In genomic region chr20:58907481-58908137, GRCh38 we compare ENCODE assay signal across 1 cellular context.
TF ChIP-seq lines count a peak whose summit lies in the region.

No MANE protein-coding gene starts in this region.

TF ChIP-seq in HEK293, 187 proteins besides CTCF, POLR2A, EP300 and RAD21 (continued from another document):
- TF ChIP-seq PRDM6 (tag by site-specific recombination; IDR thresholded peaks at IDR 0.05) (peak; percentile 49; the same call in 1 of the 2 replicates), INSM2 (tag by site-specific recombination; IDR thresholded peaks at IDR 0.05) (0 out of 2 replicates have a peak, but pooled peaks have one; percentile 44), ZBTB26 (tag by site-specific recombination; optimal IDR thresholded peaks at IDR 0.05) (peak; percentile 18), ZNF792 (tag by site-specific recombination; IDR thresholded peaks at IDR 0.05) (no peak), OVOL3 (tag by site-specific recombination; IDR thresholded peaks at IDR 0.05) (no peak), KLF8 (tag by site-specific recombination; IDR thresholded peaks at IDR 0.05) (peak; percentile 73; the same call in 1 of the 2 replicates), ZNF549 (tag by site-specific recombination; IDR thresholded peaks at IDR 0.05) (no peak), TRIM28 (IDR thresholded peaks at IDR 0.05; ENCODE audit: borderline replicate concordance, low read length) (peak; percentile 61; the same call in 1 of the 2 replicates), ZNF488 (tag by site-specific recombination; IDR thresholded peaks at IDR 0.05) (no peak), KLF10 (tag by site-specific recombination; IDR thresholded peaks at IDR 0.05) (peak; percentile 27; the same call in 1 of the 2 replicates), ZNF350 (tag by site-specific recombination; IDR thresholded peaks at IDR 0.05) (no peak), ZNF404 (tag by site-specific recombination; IDR thresholded peaks at IDR 0.05) (no peak), ZIC2 (tag by site-specific recombination; IDR thresholded peaks at IDR 0.05) (no peak), ZNF561 (tag by site-specific recombination; IDR thresholded peaks at IDR 0.05; ENCODE audit: borderline replicate concordance) (peak; percentile 37; the same call in 1 of the 2 replicates), PRDM4 (tag by site-specific recombination; IDR thresholded peaks at IDR 0.05) (0 out of 2 replicates have a peak, but pooled peaks have one; percentile 36), ZBTB48 (tag by site-specific recombination; IDR thresholded peaks at IDR 0.05) (no peak), SETDB1 (IDR thresholded peaks at IDR 0.05; ENCODE audit: insufficient read length, low read length) (no peak), ZBTB8A (tag by site-specific recombination; IDR thresholded peaks at IDR 0.05) (peak; percentile 48), SP7 (tag by site-specific recombination; IDR thresholded peaks at IDR 0.05) (peak; percentile 58; the same call in 1 of the 2 replicates), ZNF629 (tag by site-specific recombination; IDR thresholded peaks at IDR 0.05) (peak; percentile 66; the same call in 1 of the 2 replicates), ZNF513 (tag by site-specific recombination; IDR thresholded peaks at IDR 0.05) (no peak), ZEB2 (tag by site-specific recombination; IDR thresholded peaks at IDR 0.05) (peak; percentile 56; the same call in 1 of the 2 replicates), ZNF24 (tag by site-specific recombination; IDR thresholded peaks at IDR 0.05) (peak; percentile 22; the same call in 1 of the 2 replicates), KLF1 (tag by site-specific recombination; IDR thresholded peaks at IDR 0.05) (peak; percentile 66), ZNF639 (tag by site-specific recombination; IDR thresholded peaks at IDR 0.05) (no peak), ZNF157 (tag by site-specific recombination; IDR thresholded peaks at IDR 0.05) (no peak), SP3 (tag by site-specific recombination; IDR thresholded peaks at IDR 0.05) (no peak), ZNF341 (tag by site-specific recombination; IDR thresholded peaks at IDR 0.05; ENCODE audit: low read depth) (no peak), KLF7 (tag by site-specific recombination; IDR thresholded peaks at IDR 0.05; ENCODE audit: borderline replicate concordance) (peak; percentile 64; the same call in 1 of the 2 replicates), ZNF596 (tag by site-specific recombination; IDR thresholded peaks at IDR 0.05) (peak; percentile 27; the same call in 1 of the 2 replicates), ZXDB (tag by site-specific recombination; IDR thresholded peaks at IDR 0.05) (peak; percentile 60), ZNF548 (tag by site-specific recombination; IDR thresholded peaks at IDR 0.05) (no peak), ZNF302 (tag by site-specific recombination; IDR thresholded peaks at IDR 0.05; ENCODE audit: low read depth) (no peak), ZNF777 (tag by site-specific recombination; IDR thresholded peaks at IDR 0.05; ENCODE audit: borderline replicate concordance) (no peak), ZNF830 (tag by site-specific recombination; IDR thresholded peaks at IDR 0.05; ENCODE audit: low read depth) (no peak), ZNF138 (tag by site-specific recombination; IDR thresholded peaks at IDR 0.05; ENCODE audit: borderline replicate concordance) (no peak), ZNF148 (tag by site-specific recombination; IDR thresholded peaks at IDR 0.05; ENCODE audit: borderline replicate concordance) (no peak), ZNF660 (tag by site-specific recombination; IDR thresholded peaks at IDR 0.05) (no peak), SP2 (tag by site-specific recombination; IDR thresholded peaks at IDR 0.05) (peak; percentile 18; the same call in 1 of the 2 replicates), ZNF76 (tag by site-specific recombination; IDR thresholded peaks at IDR 0.05; ENCODE audit: borderline replicate concordance, low read depth) (0 out of 2 replicates have a peak, but pooled peaks have one; percentile 31), ZNF223 (tag by site-specific recombination; IDR thresholded peaks at IDR 0.05) (no peak), ZNF747 (tag by site-specific recombination; IDR thresholded peaks at IDR 0.05) (no peak), ZNF2 (tag by site-specific recombination; IDR thresholded peaks at IDR 0.05) (no peak), ZBTB49 (tag by site-specific recombination; IDR thresholded peaks at IDR 0.05; ENCODE audit: low read depth) (no peak), ZBTB6 (tag by site-specific recombination; IDR thresholded peaks at IDR 0.05) (0 out of 2 replicates have a peak, but pooled peaks have one; percentile 36)
